In genomic region chr10:121043124-121043849, GRCh38 we compare ENCODE assay signal across 1 cellular context.
A peak's percentile ranks its signal among the peaks of the same experiment; 100 is the strongest.
TF ChIP-seq lines count a peak whose summit lies in the region.

No MANE protein-coding gene starts in this region.

TF ChIP-seq in HepG2, 621 proteins besides CTCF, POLR2A, EP300 and RAD21 (continued from another document and continues in another):
- peak; percentile 54; the same call in 1 of the 2 replicates for TF ChIP-seq ZBTB7B (CRISPR knock-in tag; IDR thresholded peaks at IDR 0.05)
- peak; percentile 58; the same call in 1 of the 2 replicates for TF ChIP-seq ZNF556 (CRISPR knock-in tag; IDR thresholded peaks at IDR 0.05; ENCODE audit: borderline replicate concordance)
- TF ChIP-seq TARDBP (CRISPR knock-in tag; IDR thresholded peaks at IDR 0.05): peak; percentile 56
- peak; percentile 66 for TF ChIP-seq KDM6A (CRISPR knock-in tag; IDR thresholded peaks at IDR 0.05; ENCODE audit: low read depth)
- peak; percentile 70 for TF ChIP-seq ZGPAT (CRISPR knock-in tag; IDR thresholded peaks at IDR 0.05)
- TF ChIP-seq HMG20B (CRISPR knock-in tag; conservative IDR thresholded peaks at IDR 0.05): 0 out of 2 replicates have a peak, but pooled peaks have one; percentile 40
- TF ChIP-seq AKNA (CRISPR knock-in tag; IDR thresholded peaks at IDR 0.05; ENCODE audit: borderline replicate concordance): no peak
- no peak for TF ChIP-seq THAP8 (CRISPR knock-in tag; IDR thresholded peaks at IDR 0.05; ENCODE audit: borderline replicate concordance)
- TF ChIP-seq REPIN1 (CRISPR knock-in tag; IDR thresholded peaks at IDR 0.05; ENCODE audit: borderline replicate concordance, low read depth): peak; percentile 47; the same call in 1 of the 2 replicates
- peak; percentile 85 for TF ChIP-seq ARID5B (CRISPR knock-in tag; IDR thresholded peaks at IDR 0.05)
- no peak for TF ChIP-seq BRCA1 (CRISPR knock-in tag; IDR thresholded peaks at IDR 0.05)
- TF ChIP-seq STAG1 (CRISPR knock-in tag; IDR thresholded peaks at IDR 0.05): peak; percentile 14; the same call in 1 of the 2 replicates
- TF ChIP-seq ERF (CRISPR knock-in tag; IDR thresholded peaks at IDR 0.05): peak; percentile 47; the same call in 1 of the 2 replicates
- 0 out of 2 replicates have a peak, but pooled peaks have one; percentile 55 for TF ChIP-seq ZNF878 (CRISPR knock-in tag; IDR thresholded peaks at IDR 0.05)
- TF ChIP-seq JUN (CRISPR knock-in tag; IDR thresholded peaks at IDR 0.05): 0 out of 2 replicates have a peak, but pooled peaks have one; percentile 40
- no peak for TF ChIP-seq NCOA1 (CRISPR knock-in tag; IDR thresholded peaks at IDR 0.05)
- TF ChIP-seq TCF7 (IDR thresholded peaks at IDR 0.05; ENCODE audit: low read depth): peak; percentile 22; the same call in 1 of the 2 replicates
- TF ChIP-seq ZNF609 (CRISPR knock-in tag; IDR thresholded peaks at IDR 0.05; ENCODE audit: borderline replicate concordance): peak; percentile 83
- 0 out of 2 replicates have a peak, but pooled peaks have one; percentile 9 for TF ChIP-seq ZFX (CRISPR knock-in tag; IDR thresholded peaks at IDR 0.05; ENCODE audit: low read depth)
- TF ChIP-seq E2F2 (CRISPR knock-in tag; IDR thresholded peaks at IDR 0.05; ENCODE audit: borderline replicate concordance): no peak
- peak; percentile 76 for TF ChIP-seq PHF21A (CRISPR knock-in tag; IDR thresholded peaks at IDR 0.05)
- no peak for TF ChIP-seq SOX6 (IDR thresholded peaks at IDR 0.05)
- peak; percentile 97 for TF ChIP-seq SOX6 (CRISPR knock-in tag; IDR thresholded peaks at IDR 0.05)
- TF ChIP-seq MLX (CRISPR knock-in tag; IDR thresholded peaks at IDR 0.05): peak; percentile 66; the same call in 1 of the 2 replicates
- TF ChIP-seq SOX5 (CRISPR knock-in tag; IDR thresholded peaks at IDR 0.05; ENCODE audit: borderline replicate concordance): peak; percentile 96
- TF ChIP-seq ZNF768 (CRISPR knock-in tag; IDR thresholded peaks at IDR 0.05): peak; percentile 71; the same call in 1 of the 2 replicates
- TF ChIP-seq ZEB1 (IDR thresholded peaks at IDR 0.05; ENCODE audit: insufficient replicate concordance, low read depth): no peak
- no peak for TF ChIP-seq ZNF501 (CRISPR knock-in tag; IDR thresholded peaks at IDR 0.05)
- TF ChIP-seq MXD1 (CRISPR knock-in tag; IDR thresholded peaks at IDR 0.05): no peak
- TF ChIP-seq ZNF367 (CRISPR knock-in tag; IDR thresholded peaks at IDR 0.05; ENCODE audit: borderline replicate concordance): no peak
- no peak for TF ChIP-seq ZNF160 (CRISPR knock-in tag; IDR thresholded peaks at IDR 0.05)
- TF ChIP-seq FOXA1 (IDR thresholded peaks at IDR 0.05): 0 out of 2 replicates have a peak, but pooled peaks have one; percentile 7
- TF ChIP-seq FOXA1 (CRISPR knock-in tag; IDR thresholded peaks at IDR 0.05): peak; percentile 90
- no peak for TF ChIP-seq TIGD3 (CRISPR knock-in tag; IDR thresholded peaks at IDR 0.05; ENCODE audit: borderline replicate concordance)
- no peak for TF ChIP-seq TERF1 (CRISPR knock-in tag; IDR thresholded peaks at IDR 0.05)
- 0 out of 2 replicates have a peak, but pooled peaks have one; percentile 36 for TF ChIP-seq SNAPC2 (CRISPR knock-in tag; IDR thresholded peaks at IDR 0.05)
- TF ChIP-seq CBX5 (CRISPR knock-in tag; IDR thresholded peaks at IDR 0.05; ENCODE audit: borderline replicate concordance): peak; percentile 69; the same call in 1 of the 2 replicates
